1 cellular context compared by ENCODE assay signal in genomic region chr2:43005211-43005974, GRCh38.
TF ChIP-seq lines count a peak whose summit lies in the region.

No MANE protein-coding gene starts in this region.

TF ChIP-seq in HepG2, 621 proteins besides CTCF, POLR2A, EP300 and RAD21 (continued from another document and continues in another):
- TF ChIP-seq ZBED4 (CRISPR knock-in tag; IDR thresholded peaks at IDR 0.05; ENCODE audit: borderline replicate concordance): peak; percentile 72; the same call in 1 of the 2 replicates
- peak; percentile 100 for TF ChIP-seq ZBTB10 (CRISPR knock-in tag; IDR thresholded peaks at IDR 0.05; ENCODE audit: borderline replicate concordance)
- TF ChIP-seq HOXA3 (CRISPR knock-in tag; IDR thresholded peaks at IDR 0.05): peak; percentile 94
- peak; percentile 78; the same call in 1 of the 2 replicates for TF ChIP-seq ZNF12 (CRISPR knock-in tag; IDR thresholded peaks at IDR 0.05)
- TF ChIP-seq SOX6 (IDR thresholded peaks at IDR 0.05): no peak
- TF ChIP-seq SOX6 (CRISPR knock-in tag; IDR thresholded peaks at IDR 0.05): peak; percentile 96
- TF ChIP-seq IKZF4 (CRISPR knock-in tag; IDR thresholded peaks at IDR 0.05; ENCODE audit: borderline replicate concordance, low read depth, not compliant biosample characterization): peak; percentile 37
- peak; percentile 74; the same call in 1 of the 2 replicates for TF ChIP-seq NFKBIZ (CRISPR knock-in tag; IDR thresholded peaks at IDR 0.05)
- no peak for TF ChIP-seq CEBPB (IDR thresholded peaks at IDR 0.05; ENCODE audit: borderline replicate concordance, low read depth, low read length)
- no peak for TF ChIP-seq ZNF496 (CRISPR knock-in tag; IDR thresholded peaks at IDR 0.05; ENCODE audit: insufficient replicate concordance)
- peak; percentile 88 for TF ChIP-seq GFI1 (CRISPR knock-in tag; IDR thresholded peaks at IDR 0.05; ENCODE audit: borderline replicate concordance)
- peak; percentile 64; the same call in 1 of the 2 replicates for TF ChIP-seq ZNF556 (CRISPR knock-in tag; IDR thresholded peaks at IDR 0.05; ENCODE audit: borderline replicate concordance)
- TF ChIP-seq KLF16 (CRISPR knock-in tag; IDR thresholded peaks at IDR 0.05): peak in 1 of 2 experiments; percentile 81; a peak in 2 of 4 replicates
- peak; percentile 77; the same call in 1 of the 2 replicates for TF ChIP-seq NFIC (IDR thresholded peaks at IDR 0.05; ENCODE audit: low read length)
- no peak for TF ChIP-seq DZIP1 (CRISPR knock-in tag; IDR thresholded peaks at IDR 0.05)
- no peak for TF ChIP-seq CSRNP2 (CRISPR knock-in tag; conservative IDR thresholded peaks at IDR 0.05; ENCODE audit: low read depth)
- TF ChIP-seq TAF1 (CRISPR knock-in tag; IDR thresholded peaks at IDR 0.05): peak; percentile 84
- TF ChIP-seq ZSCAN9 (CRISPR knock-in tag; IDR thresholded peaks at IDR 0.05; ENCODE audit: borderline replicate concordance): peak; percentile 80; the same call in 1 of the 2 replicates
- TF ChIP-seq GLI4 (CRISPR knock-in tag; IDR thresholded peaks at IDR 0.05; ENCODE audit: borderline replicate concordance): no peak
- 0 out of 2 replicates have a peak, but pooled peaks have one; percentile 66 for TF ChIP-seq ESRRA (CRISPR knock-in tag; IDR thresholded peaks at IDR 0.05; ENCODE audit: low read depth)
- peak; percentile 53; the same call in 1 of the 2 replicates for TF ChIP-seq THAP11 (CRISPR knock-in tag; IDR thresholded peaks at IDR 0.05)
- TF ChIP-seq ONECUT2 (CRISPR knock-in tag; IDR thresholded peaks at IDR 0.05): no peak; the same call in 1 of the 2 replicates
- no peak; the same call in 1 of the 2 replicates for TF ChIP-seq ZNF616 (CRISPR knock-in tag; IDR thresholded peaks at IDR 0.05; ENCODE audit: low read depth)
- TF ChIP-seq ETV5 (CRISPR knock-in tag; IDR thresholded peaks at IDR 0.05; ENCODE audit: borderline replicate concordance): peak; percentile 70
- no peak; the same call in 1 of the 2 replicates for TF ChIP-seq ZSCAN5A (CRISPR knock-in tag; IDR thresholded peaks at IDR 0.05; ENCODE audit: borderline replicate concordance)
- no peak for TF ChIP-seq IKZF1 (IDR thresholded peaks at IDR 0.05)
- 0 out of 2 replicates have a peak, but pooled peaks have one; percentile 72 for TF ChIP-seq ZNF589 (CRISPR knock-in tag; conservative IDR thresholded peaks at IDR 0.05)
- TF ChIP-seq CREM (IDR thresholded peaks at IDR 0.05): peak; percentile 54; the same call in 1 of the 2 replicates
- no peak for TF ChIP-seq CREM (CRISPR knock-in tag; IDR thresholded peaks at IDR 0.05)
- no peak; the same call in 1 of the 2 replicates for TF ChIP-seq NR2F2 (IDR thresholded peaks at IDR 0.05; ENCODE audit: borderline replicate concordance, low read depth)
- TF ChIP-seq PHF20 (CRISPR knock-in tag; IDR thresholded peaks at IDR 0.05): 0 out of 2 replicates have a peak, but pooled peaks have one; percentile 15
- no peak for TF ChIP-seq ZNF337 (CRISPR knock-in tag; IDR thresholded peaks at IDR 0.05; ENCODE audit: borderline replicate concordance, low read depth)
- peak; percentile 68 for TF ChIP-seq YY1 (IDR thresholded peaks at IDR 0.05; ENCODE audit: insufficient read depth, insufficient replicate concordance, low read depth, low read length)
- no peak for TF ChIP-seq CENPT (CRISPR knock-in tag; IDR thresholded peaks at IDR 0.05; ENCODE audit: low read depth)
- peak; percentile 94 for TF ChIP-seq ZNF331 (CRISPR knock-in tag; IDR thresholded peaks at IDR 0.05)
- TF ChIP-seq ZFP41 (CRISPR knock-in tag; IDR thresholded peaks at IDR 0.05; ENCODE audit: borderline replicate concordance): no peak
- peak; percentile 19; the same call in 1 of the 2 replicates for TF ChIP-seq KMT2B (CRISPR knock-in tag; IDR thresholded peaks at IDR 0.05)
- no peak for TF ChIP-seq ZFYVE20 (CRISPR knock-in tag; IDR thresholded peaks at IDR 0.05; ENCODE audit: borderline replicate concordance, low read depth)
- no peak for TF ChIP-seq ZNF790 (CRISPR knock-in tag; IDR thresholded peaks at IDR 0.05; ENCODE audit: borderline replicate concordance)
- TF ChIP-seq NRL (CRISPR knock-in tag; IDR thresholded peaks at IDR 0.05; ENCODE audit: borderline replicate concordance): peak; percentile 68; the same call in 1 of the 2 replicates
- no peak for TF ChIP-seq ZNF513 (CRISPR knock-in tag; conservative IDR thresholded peaks at IDR 0.05)
- peak; percentile 85; the same call in 1 of the 2 replicates for TF ChIP-seq FOXO1 (CRISPR knock-in tag; IDR thresholded peaks at IDR 0.05)
- no peak for TF ChIP-seq DBP (CRISPR knock-in tag; IDR thresholded peaks at IDR 0.05; ENCODE audit: not compliant biosample characterization)
- TF ChIP-seq ATF4 (CRISPR knock-in tag; IDR thresholded peaks at IDR 0.05): no peak; a peak in 1 of 4 replicates
- TF ChIP-seq ZNF674 (CRISPR knock-in tag; IDR thresholded peaks at IDR 0.05; ENCODE audit: low read depth): no peak
- no peak for TF ChIP-seq NCOR1 (IDR thresholded peaks at IDR 0.05; ENCODE audit: borderline replicate concordance, low read length)
- no peak for TF ChIP-seq GPBP1L1 (CRISPR knock-in tag; IDR thresholded peaks at IDR 0.05)
- TF ChIP-seq ADNP (CRISPR knock-in tag; IDR thresholded peaks at IDR 0.05): no peak
